ENCODE assay signal across 33 cellular contexts in the genomic region with DNA sequence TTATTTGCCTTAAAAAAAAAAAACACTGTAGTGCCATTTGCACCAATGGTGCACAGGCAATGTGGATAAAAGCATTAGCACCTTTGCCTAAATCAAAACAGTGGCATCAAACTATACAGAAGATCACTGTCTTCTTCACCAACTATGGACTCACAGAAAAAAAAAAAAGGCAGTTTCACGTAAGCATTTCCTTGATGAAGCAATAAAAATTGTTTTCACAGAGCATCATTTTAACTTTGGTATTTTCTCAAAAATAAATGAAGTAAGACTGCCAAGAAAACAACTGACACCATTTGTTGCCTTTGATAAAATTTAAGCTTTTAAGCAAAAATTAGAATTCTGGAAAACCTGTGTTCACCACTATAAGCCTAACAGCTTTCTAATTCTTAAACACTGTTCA. TPM values are rescaled to one million over a fixed set of nuclear protein-coding genes. Genes with fewer than 3 reads are reported as not detected.
DNase-seq lines count a peak whose midpoint lies in the region; ATAC-seq and TF ChIP-seq lines count a peak whose summit lies in the region.
"Had no signal": no experiment of that assay in that cellular context is flagged by ENCODE, and none has a peak within 500 bp of the region (broad histone marks: within the 10 kb centered on the region; RNA-seq: fewer than 3 reads in every experiment).

No MANE protein-coding gene starts in this region.

- no peaks in the 10 kb centered on the region for H3K27me3 ChIP-seq in ACC112 (ENCODE audit: insufficient read depth, low read length)
- H3K27me3 ChIP-seq in GM23248 (replicated peaks; ENCODE audit: insufficient read depth), result no peaks in the 10 kb centered on the region
- H3K27me3 ChIP-seq in transverse colon, result no peaks in the 10 kb centered on the region
- no peaks in the 10 kb centered on the region for H3K27me3 ChIP-seq in endodermal cell (ENCODE audit: control insufficient read depth, insufficient read depth, low read length, poor library complexity, severe bottlenecking)
- H3K27me3 ChIP-seq: dorsolateral prefrontal cortex, neutrophil, Peyer's patch had no signal

- TF ChIP-seq CTCF in fibroblast of mammary gland (conservative IDR thresholded peaks at IDR 0.05; ENCODE audit: control insufficient read depth, insufficient read depth, low read depth, low read length) (no peak), transverse colon (IDR thresholded peaks at IDR 0.05) (no peak), endodermal cell (conservative IDR thresholded peaks at IDR 0.05) (no peak)

- peaks cover 16% of the 10 kb centered on the region for H3K4me1 Mint-ChIP-seq in endodermal cell

- peak overlapping the region; percentile 65 for H3K27ac ChIP-seq in ACC112 (ENCODE audit: low read depth, low read length)
- peak overlapping the region; percentile 62 for H3K27ac ChIP-seq in GM23248
- H3K27ac ChIP-seq in transverse colon, result no peak overlapping the region
- H3K27ac ChIP-seq in endodermal cell (ENCODE audit: low read depth, low read length), result no peak overlapping the region
- H3K27ac ChIP-seq: dorsolateral prefrontal cortex, HL-60, KMS-11, neutrophil, Peyer's patch had no signal

- no peaks in the 10 kb centered on the region for H3K9me3 Mint-ChIP-seq in activated naive CD4-positive, alpha-beta T cell treated with anti-CD3 and anti-CD28 coated beads, Interleukin-2, amount 50 U/mL, for 72 hours
- H3K9me3 Mint-ChIP-seq in endodermal cell, result no peaks in the 10 kb centered on the region
- H3K9me3 Mint-ChIP-seq: H9; mesothelial cell of epicardium; stimulated activated naive CD8-positive, alpha-beta T cell treated with anti-CD3 and anti-CD28 coated beads, Interleukin-15, amount 100 ng/mL, for 72 hours; T-cell had no signal

- no peak for TF ChIP-seq EP300 in transverse colon (IDR thresholded peaks at IDR 0.05; ENCODE audit: low read depth)

- H2AFZ ChIP-seq in ACC112 (ENCODE audit: low read length, unreplicated experiment) (no peak overlapping the region), GM23248 (0 out of 2 replicates have a peak overlapping the region, but pooled peaks have one; percentile 0)

- peaks cover 0 to 18% of the 10 kb centered on the region in 2 donors for H3K36me3 Mint-ChIP-seq in activated naive CD4-positive, alpha-beta T cell treated with anti-CD3 and anti-CD28 coated beads, Interleukin-2, amount 50 U/mL, for 72 hours
- no peaks in the 10 kb centered on the region for H3K36me3 Mint-ChIP-seq in endodermal cell (ENCODE audit: low read depth)
- H3K36me3 Mint-ChIP-seq: CD4-positive, CD25-positive, alpha-beta regulatory T cell; mesothelial cell of epicardium; naive B cell had no signal

- WGBS in GM23248 (ENCODE audit: low coverage in 1 of 2, low lambda C conversion rate in 2 of 2, missing lambda C conversion rate in 2 of 2), 2 experiments, result 18 to 19% methylated on average over 1 of the region's 1 CpG
- 68 to 69% methylated on average over 1 of the region's 1 CpG for WGBS in transverse colon (ENCODE audit: low coverage in 1 of 2), 2 donors
- WGBS in endodermal cell (ENCODE audit: insufficient coverage in 1 of 2, insufficient read length in 1 of 2), 2 experiments, result 100% methylated on average over 1 of the region's 1 CpG

- H3K4me1 ChIP-seq in ACC112 (ENCODE audit: control insufficient read depth, insufficient read depth, low read length, unreplicated experiment) (peaks cover 37% of the 10 kb centered on the region), GM23248 (ENCODE audit: insufficient read depth) (peaks cover 41% of the 10 kb centered on the region), transverse colon (peaks cover 4 to 18% (median 6%) of the 10 kb centered on the region in 4 donors), endodermal cell (ENCODE audit: control insufficient read depth, insufficient read depth, low read length) (no peaks in the 10 kb centered on the region)
- H3K4me1 ChIP-seq: Peyer's patch had no signal

- H4K20me1 ChIP-seq in GM23248 (ENCODE audit: insufficient read depth), result no peaks in the 10 kb centered on the region

- peak overlapping the region; percentile 42 for H3K4me2 ChIP-seq in GM23248 (ENCODE audit: unreplicated experiment)
- H3K4me2 ChIP-seq: KMS-11 had no signal

- H3K36me3 ChIP-seq in ACC112 (ENCODE audit: insufficient read depth, low read length), result no peaks in the 10 kb centered on the region
- H3K36me3 ChIP-seq in GM23248 (ENCODE audit: low read depth), result no peaks in the 10 kb centered on the region
- H3K36me3 ChIP-seq in transverse colon, result no peaks in the 10 kb centered on the region
- no peaks in the 10 kb centered on the region for H3K36me3 ChIP-seq in endodermal cell (ENCODE audit: control insufficient read depth, insufficient read depth, low read length)
- H3K36me3 ChIP-seq: neutrophil, Peyer's patch had no signal

- intact Hi-C loops in transverse colon (cut with DNase I; ENCODE audit: low total_unique reads), result loop anchor here (10.0 kb wide), 1 partner anchor 138 kb away; no protein-coding TSS in a partner anchor

- H3K79me2 ChIP-seq in ACC112 (ENCODE audit: control insufficient read depth, insufficient read depth, low read length, unreplicated experiment) (peaks cover 22% of the 10 kb centered on the region), GM23248 (ENCODE audit: insufficient read depth) (peaks cover 36% of the 10 kb centered on the region)

- peak overlapping the region; percentile 34; the same call in 1 of the 2 replicates for H3K4me3 ChIP-seq in ACC112 (ENCODE audit: low read depth, low read length)
- no peak overlapping the region for H3K4me3 ChIP-seq in GM23248
- no peak overlapping the region for H3K4me3 ChIP-seq in fibroblast of mammary gland (ENCODE audit: control insufficient read depth, low read depth, low read length)
- H3K4me3 ChIP-seq in transverse colon, result no peak overlapping the region
- H3K4me3 ChIP-seq in endodermal cell (ENCODE audit: low read length), result no peak overlapping the region
- H3K4me3 ChIP-seq: dorsolateral prefrontal cortex, Peyer's patch had no signal

- no peak for ATAC-seq in activated naive CD4-positive, alpha-beta T cell treated with anti-CD3 and anti-CD28 coated beads, Interleukin-2, amount 50 U/mL, for 72 hours
- ATAC-seq: activated naive CD8-positive, alpha-beta T cell treated with anti-CD3 and anti-CD28 coated beads, Interleukin-2, amount 50 U/mL, for 24 hours; activated T-cell treated with anti-CD3 and anti-CD28 coated beads, Interleukin-2, amount 50 U/mL, for 72 hours; left ventricle myocardium superior; right cardiac atrium; stimulated activated naive CD8-positive, alpha-beta T cell treated with anti-CD3 and anti-CD28 coated beads, Interleukin-15, amount 100 ng/mL, for 72 hours; T-cell had no signal

- no peak overlapping the region for H3K27ac Mint-ChIP-seq in activated naive CD4-positive, alpha-beta T cell treated with anti-CD3 and anti-CD28 coated beads, Interleukin-2, amount 50 U/mL, for 72 hours
- H3K27ac Mint-ChIP-seq in endodermal cell, result no peak overlapping the region
- H3K27ac Mint-ChIP-seq: activated naive CD8-positive, alpha-beta T cell treated with anti-CD3 and anti-CD28 coated beads, Interleukin-2, amount 50 U/mL, for 24 hours; activated T-cell treated with anti-CD3 and anti-CD28 coated beads, Interleukin-2, amount 50 U/mL, for 72 hours; CD4-positive, CD25-positive, alpha-beta regulatory T cell; naive B cell; stimulated activated naive CD8-positive, alpha-beta T cell treated with anti-CD3 and anti-CD28 coated beads, Interleukin-15, amount 100 ng/mL, for 72 hours; T-cell had no signal

- H3K4me3 Mint-ChIP-seq in endodermal cell, result no peak overlapping the region
- H3K4me3 Mint-ChIP-seq: activated naive CD8-positive, alpha-beta T cell treated with anti-CD3 and anti-CD28 coated beads, Interleukin-2, amount 50 U/mL, for 24 hours; activated T-cell treated with anti-CD3 and anti-CD28 coated beads, Interleukin-2, amount 50 U/mL, for 72 hours; CD4-positive, CD25-positive, alpha-beta regulatory T cell; H9; mesothelial cell of epicardium; naive B cell; stimulated activated naive CD8-positive, alpha-beta T cell treated with anti-CD3 and anti-CD28 coated beads, Interleukin-15, amount 100 ng/mL, for 72 hours; T-cell had no signal

- H3F3A ChIP-seq in GM23248 (ENCODE audit: insufficient read depth), result peaks cover 30% of the 10 kb centered on the region

- no peak for TF ChIP-seq POLR2A in transverse colon (IDR thresholded peaks at IDR 0.05)

- no peaks in the 10 kb centered on the region for H3K27me3 Mint-ChIP-seq in endodermal cell (ENCODE audit: insufficient read depth)
- H3K27me3 Mint-ChIP-seq: activated naive CD8-positive, alpha-beta T cell treated with anti-CD3 and anti-CD28 coated beads, Interleukin-2, amount 50 U/mL, for 24 hours; CD4-positive, CD25-positive, alpha-beta regulatory T cell; naive B cell; stimulated activated naive CD8-positive, alpha-beta T cell treated with anti-CD3 and anti-CD28 coated beads, Interleukin-15, amount 100 ng/mL, for 72 hours; T-cell had no signal

- H3K9ac ChIP-seq in GM23248 (0 out of 2 replicates have a peak overlapping the region, but pooled peaks have one; percentile 27), endodermal cell (ENCODE audit: extremely low read depth, low read length, poor library complexity, severe bottlenecking) (no peak overlapping the region)
- H3K9ac ChIP-seq: KMS-11 had no signal

- H3K9me2 ChIP-seq in GM23248 (ENCODE audit: insufficient read depth), result no peaks in the 10 kb centered on the region

- DNase-seq in GM23248 (peak; percentile 60), amniotic epithelial cell (ENCODE audit: low read depth) (peak; percentile 56), fibroblast of mammary gland (ENCODE audit: low read depth) (peak; percentile 41), transverse colon (no peak), endodermal cell (no peak), NCI-H510A treated with DMSO at 0.1 percent for 48 hours (lab: John Stamatoyannopoulos, UW) (no peak)
- DNase-seq in activated naive CD4-positive, alpha-beta T cell treated with anti-CD3 and anti-CD28 coated beads, Interleukin-2, amount 50 U/mL, for 72 hours (ENCODE audit: low spot score in 2 of 2), result no peak
- DNase-seq: activated CD4-positive, alpha-beta T cell treated with anti-CD3 and anti-CD28 coated beads, Interleukin-2, amount 50 U/mL, for 4 hours; activated CD4-positive, CD25-positive, alpha-beta regulatory T cell; activated naive CD8-positive, alpha-beta T cell treated with anti-CD3 and anti-CD28 coated beads, Interleukin-2, amount 50 U/mL, for 24 hours; activated T-cell treated with anti-CD3 and anti-CD28 coated beads, Interleukin-2, amount 50 U/mL, for 72 hours; AML-193; CD4-positive, CD25-positive, alpha-beta regulatory T cell; cerebellar nuclear complex; dorsolateral prefrontal cortex; H9; left ventricle myocardium superior; naive B cell; NCI-H1417; NCI-H2029; NCI-H526 treated with DMSO at 0.1 percent for 48 hours; Peyer's patch; right cardiac atrium; SIG-M5; stimulated activated CD4-positive, alpha-beta T cell treated with anti-CD3 and anti-CD28 coated beads, Interleukin-12 subunit alpha, Interleukin-12 subunit beta, amount 100 ng/mL, for 4 hours; stimulated activated CD4-positive, alpha-beta T cell treated with anti-CD3 and anti-CD28 coated beads, Interleukin-2, amount 100 ng/mL, for 48 hours; stimulated activated naive CD8-positive, alpha-beta T cell treated with anti-CD3 and anti-CD28 coated beads, Interleukin-15, amount 100 ng/mL, for 72 hours; T-cell had no signal

- in situ Hi-C loops in GM23248 (cut with MboI) (loop anchor here (25.0 kb wide), 1 partner anchor 250 kb away; the partner anchor contains the start of gene TLK1), transverse colon (cut with MboI; ENCODE audit: low pct_ligation_motif_present in 1 of 4, low pct_unique_long_range_greater_than_20kb in 1 of 4, low sequenced_read_pairs in 3 of 4) (loop anchor here (10.0 to 25.0 kb wide), 3 partner anchors 248 to 450 kb away; partner anchors contain the start of gene TLK1 (in 4 of the 4))

- H3K9me3 ChIP-seq in GM23248 (ENCODE audit: low read depth) (no peaks in the 10 kb centered on the region), transverse colon (no peaks in the 10 kb centered on the region), endodermal cell (ENCODE audit: control insufficient read depth, low read length) (no peaks in the 10 kb centered on the region)
- H3K9me3 ChIP-seq: neutrophil, Peyer's patch had no signal

RNA-seq across cellular contexts. Expression of gene METTL8, which starts 21.2 kb away (rescaled TPM):
- total RNA-seq in GM23248 (2014; rRNA removed; shearing (Covaris generic)), result 17.8 and 38.5 TPM in 2 replicates
- 27.2 and 31.5 TPM in 2 replicates for polyA plus RNA-seq in GM23248 (2016; fragmentation: Nextera tagmentation; extraction: Ambion mirVana)
- 10 to 100 TPM; 20.0 to 43.1 TPM for total RNA-seq in activated naive CD4-positive, alpha-beta T cell treated with anti-CD3 and anti-CD28 coated beads, Interleukin-2, amount 50 U/mL, for 72 hours
- total RNA-seq in transverse colon, result 10 to 100 TPM in 3 of 4 donors, 1 to 10 TPM in 1; 6.7 to 64.5 (median 22.1) TPM
- total RNA-seq in endodermal cell, result 10 to 100 TPM; 20.3 to 33.6 TPM
- 17.6 TPM for polyA plus RNA-seq in endodermal cell (2013, experiment 1 of 2)
- polyA plus RNA-seq in endodermal cell (2013, experiment 2 of 2), result 13.4 TPM

RNA-seq across cellular contexts. Expression of gene DCAF17, which starts 21.5 kb away (rescaled TPM):
- 14.4 and 17.6 TPM in 2 replicates for total RNA-seq in GM23248 (2014; rRNA removed; shearing (Covaris generic))
- polyA plus RNA-seq in GM23248 (2016; fragmentation: Nextera tagmentation; extraction: Ambion mirVana), result 9.9 and 10.6 TPM in 2 replicates
- 10 to 100 TPM; 15.8 to 17.6 TPM for total RNA-seq in activated naive CD4-positive, alpha-beta T cell treated with anti-CD3 and anti-CD28 coated beads, Interleukin-2, amount 50 U/mL, for 72 hours
- total RNA-seq in transverse colon (10 to 100 TPM in 3 of 4 donors, 1 to 10 TPM in 1; 6.2 to 24.7 (median 19.2) TPM), endodermal cell (10 to 100 TPM; 22.7 to 31.7 TPM)
- 22.7 TPM for polyA plus RNA-seq in endodermal cell (2013, experiment 1 of 2)
- 17.8 TPM for polyA plus RNA-seq in endodermal cell (2013, experiment 2 of 2)

Comparison
In these comparisons a context has a peak if more than half of its experiments do, and no peak if none do; other contexts are left out.
1. H3K27ac ChIP-seq: peak in ACC112 (single experiment) and GM23248 (single experiment); none in transverse colon (0 of 4) and endodermal cell (single experiment).
2. DNase-seq: peak in GM23248 (single experiment), amniotic epithelial cell (single experiment) and fibroblast of mammary gland (single experiment); none in activated naive CD4-positive, alpha-beta T cell treated with anti-CD3 and anti-CD28 coated beads, Interleukin-2, amount 50 U/mL, for 72 hours (0 of 2), transverse colon (single experiment), endodermal cell (single experiment) and NCI-H510A treated with DMSO at 0.1 percent for 48 hours (single experiment).